10 cellular contexts compared by ENCODE assay signal in the genomic region with DNA sequence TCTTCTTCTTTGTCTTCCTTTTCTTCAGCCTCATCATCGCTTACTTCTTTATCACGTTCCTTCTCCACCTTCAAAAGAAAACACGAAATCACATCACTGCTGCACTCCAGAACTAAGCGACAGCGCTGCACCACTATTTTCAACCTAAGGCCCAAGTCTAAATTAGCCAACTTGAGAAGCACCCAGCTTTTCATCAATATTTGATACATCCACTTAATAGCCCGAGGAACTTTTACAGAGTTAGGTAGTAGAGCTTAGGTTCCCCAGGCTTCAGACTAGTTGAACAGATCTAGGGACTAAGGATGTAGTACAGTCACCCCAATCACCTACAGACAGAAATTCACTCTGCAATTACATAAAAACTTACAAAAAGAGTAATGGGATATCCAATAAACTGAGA. TPM values are rescaled to one million over a fixed set of nuclear protein-coding genes. Genes with fewer than 3 reads are reported as not detected.
DNase-seq lines count a peak whose midpoint lies in the region; ATAC-seq and TF ChIP-seq lines count a peak whose summit lies in the region.
"Had no signal": no experiment of that assay in that cellular context is flagged by ENCODE, and none has a peak within 500 bp of the region (broad histone marks: within the 10 kb centered on the region; RNA-seq: fewer than 3 reads in every experiment).

No MANE protein-coding gene starts in this region.

- H3K36me3 ChIP-seq in kidney epithelial cell (ENCODE audit: control insufficient read depth, insufficient read depth, low read length) (peaks cover 6% of the 10 kb centered on the region), subcutaneous abdominal adipose tissue (ENCODE audit: control insufficient read depth in 5 of 5, insufficient read depth in 5 of 5, low read length in 5 of 5) (peaks cover 39 to 61% (median 56%) of the 10 kb centered on the region in 5 donors), Peyer's patch (peaks cover 0 to 56% (median 0%) of the 10 kb centered on the region in 3 donors)

- no peak for ATAC-seq in activated T-cell treated with anti-CD3 and anti-CD28 coated beads, Interleukin-2, amount 50 U/mL, for 4 hours
- no peak for ATAC-seq in activated naive CD4-positive, alpha-beta T cell treated with anti-CD3 and anti-CD28 coated beads, Interleukin-2, amount 50 U/mL, for 72 hours
- no peak for ATAC-seq in GM18517 (IDR thresholded peaks at IDR 0.05; ENCODE audit: unreplicated experiment)

- H3K27ac Mint-ChIP-seq in activated naive CD4-positive, alpha-beta T cell treated with anti-CD3 and anti-CD28 coated beads, Interleukin-2, amount 50 U/mL, for 72 hours = peak overlapping the region; percentile 90 to 100

- peaks cover 66% of the 10 kb centered on the region for H3K4me1 Mint-ChIP-seq in activated T-cell treated with anti-CD3 and anti-CD28 coated beads, Interleukin-2, amount 50 U/mL, for 4 hours (ENCODE audit: low read depth)

- H3K27me3 ChIP-seq in kidney epithelial cell (ENCODE audit: control insufficient read depth, insufficient read depth, low read length) = no peaks in the 10 kb centered on the region
- H3K27me3 ChIP-seq in subcutaneous abdominal adipose tissue (ENCODE audit: control insufficient read depth in 5 of 5, insufficient read depth in 4 of 5, low read length in 5 of 5) = no peaks in the 10 kb centered on the region
- H3K27me3 ChIP-seq in Peyer's patch = no peaks in the 10 kb centered on the region

- TF ChIP-seq POLR2A in Peyer's patch (IDR thresholded peaks at IDR 0.05) = no peak

- peak overlapping the region in 4 of 5 donors; percentile 39 to 94 (median 84) for H3K9ac ChIP-seq in subcutaneous abdominal adipose tissue (ENCODE audit: low read length in 5 of 5)

- H3K9me3 ChIP-seq in subcutaneous abdominal adipose tissue (ENCODE audit: control insufficient read depth in 5 of 5, low read length in 5 of 5) (no peaks in the 10 kb centered on the region), Peyer's patch (no peaks in the 10 kb centered on the region)

- H3K4me3 ChIP-seq in kidney epithelial cell (ENCODE audit: low read depth, low read length) = peak overlapping the region; percentile 84
- H3K4me3 ChIP-seq in subcutaneous abdominal adipose tissue (ENCODE audit: low read depth in 1 of 5, low read length in 5 of 5) = peak overlapping the region; percentile 76 to 88 (median 82)
- H3K4me3 ChIP-seq in Peyer's patch = peak overlapping the region in 2 of 4 donors; percentile 93 to 100

- H3K27ac ChIP-seq in subcutaneous abdominal adipose tissue (ENCODE audit: low read depth, low read length) (peak overlapping the region; percentile 97), Peyer's patch (no peak overlapping the region)

- H3K4me3 Mint-ChIP-seq in activated T-cell treated with anti-CD3 and anti-CD28 coated beads, Interleukin-2, amount 50 U/mL, for 4 hours = peak overlapping the region; percentile 99

- H3K4me1 ChIP-seq in subcutaneous abdominal adipose tissue (ENCODE audit: control insufficient read depth in 5 of 5, insufficient read depth in 5 of 5, low read length in 5 of 5) (peaks cover 5 to 56% (median 48%) of the 10 kb centered on the region in 5 donors), Peyer's patch (peaks cover 0 to 37% (median 11%) of the 10 kb centered on the region in 4 donors)

- no peaks in the 10 kb centered on the region for H3K9me3 Mint-ChIP-seq in activated T-cell treated with anti-CD3 and anti-CD28 coated beads, Interleukin-2, amount 50 U/mL, for 4 hours
- no peaks in the 10 kb centered on the region for H3K9me3 Mint-ChIP-seq in activated naive CD4-positive, alpha-beta T cell treated with anti-CD3 and anti-CD28 coated beads, Interleukin-2, amount 50 U/mL, for 72 hours

- no peak for DNase-seq in activated T-cell treated with anti-CD3 and anti-CD28 coated beads, Interleukin-2, amount 50 U/mL, for 4 hours
- DNase-seq in activated T-cell treated with anti-CD3 and anti-CD28 coated beads, Interleukin-2, amount 50 U/mL, for 1 hour = no peak
- DNase-seq in activated naive CD4-positive, alpha-beta T cell treated with anti-CD3 and anti-CD28 coated beads, Interleukin-2, amount 50 U/mL, for 72 hours (ENCODE audit: low spot score in 2 of 2) = no peak
- DNase-seq in kidney epithelial cell (ENCODE audit: low read depth) = no peak
- no peak for DNase-seq in NCI-H2196 (lab: John Stamatoyannopoulos, UW; ENCODE audit: unreplicated experiment)
- no peak for DNase-seq in Peyer's patch
- DNase-seq: NCI-H1048; stimulated activated CD8-positive, alpha-beta memory T cell treated with anti-CD3 and anti-CD28 coated beads, Interleukin-4, amount 100 ng/mL, for 48 hours had no signal

- no peak for TF ChIP-seq CTCF in kidney epithelial cell (IDR thresholded peaks at IDR 0.05; ENCODE audit: insufficient read depth, low read length, poor library complexity, severe bottlenecking)
- no peak for TF ChIP-seq CTCF in Peyer's patch (IDR thresholded peaks at IDR 0.05)

- peaks cover 62% of the 10 kb centered on the region for H3K36me3 Mint-ChIP-seq in activated T-cell treated with anti-CD3 and anti-CD28 coated beads, Interleukin-2, amount 50 U/mL, for 4 hours (ENCODE audit: insufficient read depth)
- H3K36me3 Mint-ChIP-seq in activated naive CD4-positive, alpha-beta T cell treated with anti-CD3 and anti-CD28 coated beads, Interleukin-2, amount 50 U/mL, for 72 hours = peaks cover 60 to 79% of the 10 kb centered on the region in 2 donors

- H3K27me3 Mint-ChIP-seq in activated T-cell treated with anti-CD3 and anti-CD28 coated beads, Interleukin-2, amount 50 U/mL, for 4 hours (ENCODE audit: low read depth) = no peaks in the 10 kb centered on the region

RNA-seq across cellular contexts. Expression of a gene that starts 1.9 kb away (rescaled TPM):
- 1,000 to 10,000 TPM; 1,385 to 1,509 (median 1,444) TPM for total RNA-seq in activated T-cell treated with anti-CD3 and anti-CD28 coated beads, Interleukin-2, amount 50 U/mL, for 4 hours
- total RNA-seq in activated naive CD4-positive, alpha-beta T cell treated with anti-CD3 and anti-CD28 coated beads, Interleukin-2, amount 50 U/mL, for 72 hours = 1,000 to 10,000 TPM in 1 of 2 donors, 100 to 1,000 TPM in 1; 992 to 1,009 TPM
- total RNA-seq in kidney epithelial cell = 648 and 691 TPM in 2 replicates
- 100 to 1,000 TPM; 141 to 550 (median 254) TPM for total RNA-seq in Peyer's patch

RNA-seq across cellular contexts. Expression of a gene that starts 54.8 kb away (rescaled TPM):
- 10 to 100 TPM; 28.7 to 33.9 (median 29.9) TPM for total RNA-seq in activated T-cell treated with anti-CD3 and anti-CD28 coated beads, Interleukin-2, amount 50 U/mL, for 4 hours
- total RNA-seq in activated naive CD4-positive, alpha-beta T cell treated with anti-CD3 and anti-CD28 coated beads, Interleukin-2, amount 50 U/mL, for 72 hours = 10 to 100 TPM; 30.1 to 34.2 TPM
- total RNA-seq in kidney epithelial cell = 14.0 and 16.2 TPM in 2 replicates
- 10 to 100 TPM; 27.6 to 36.7 (median 33.6) TPM for total RNA-seq in Peyer's patch
